In the genomic region with DNA sequence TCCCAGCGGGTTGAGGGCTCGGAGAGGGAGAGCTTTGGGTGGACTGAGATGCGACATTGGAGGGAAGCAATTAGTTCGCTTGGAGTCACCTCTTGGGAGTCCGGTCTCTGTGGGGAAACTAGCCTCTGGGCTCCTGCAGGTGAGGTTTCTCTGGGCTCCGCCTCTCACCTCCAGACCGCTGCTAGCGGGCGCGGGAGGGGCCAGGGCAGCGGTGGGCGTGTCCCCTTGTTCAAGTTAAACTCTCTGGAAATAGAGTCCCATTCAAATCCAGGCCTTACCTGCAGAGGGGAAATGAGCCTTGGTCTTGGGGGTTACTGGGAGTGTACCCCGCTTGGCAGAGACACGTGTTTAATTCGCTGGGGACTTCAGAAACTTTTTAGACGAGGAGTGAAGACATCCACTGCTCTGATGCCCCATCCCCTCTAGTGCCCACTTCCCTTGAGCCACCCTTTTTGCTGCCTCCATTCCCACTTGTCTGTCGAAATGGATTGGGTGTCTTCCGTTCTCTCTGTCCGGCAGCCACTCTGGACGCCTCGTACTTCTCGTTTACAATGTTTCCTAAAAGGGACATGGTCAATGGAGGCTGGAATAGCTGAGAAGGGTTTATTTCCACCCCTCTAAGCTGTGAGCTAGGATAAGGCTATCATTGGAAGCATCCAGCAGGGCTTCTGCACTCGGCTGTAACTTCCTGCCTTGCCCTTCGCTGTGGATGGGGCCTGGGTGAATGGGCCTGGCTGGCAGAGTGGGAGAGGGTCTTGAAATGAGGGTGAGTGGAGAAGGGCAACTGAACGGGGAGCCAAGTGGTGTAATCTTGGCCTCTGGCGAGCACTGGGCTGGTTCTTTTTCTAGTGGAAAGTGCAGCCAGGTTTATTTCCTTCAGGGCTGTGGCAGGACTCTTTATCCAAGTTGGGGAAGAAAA, we compare ENCODE assay signal across 2 cellular contexts.
TF ChIP-seq lines count a peak whose summit lies in the region.

No MANE protein-coding gene starts in this region.

TF ChIP-seq in HEK293, 187 proteins besides CTCF, POLR2A, EP300 and RAD21 (continued from another document):
- TF ChIP-seq, protein P1, sequence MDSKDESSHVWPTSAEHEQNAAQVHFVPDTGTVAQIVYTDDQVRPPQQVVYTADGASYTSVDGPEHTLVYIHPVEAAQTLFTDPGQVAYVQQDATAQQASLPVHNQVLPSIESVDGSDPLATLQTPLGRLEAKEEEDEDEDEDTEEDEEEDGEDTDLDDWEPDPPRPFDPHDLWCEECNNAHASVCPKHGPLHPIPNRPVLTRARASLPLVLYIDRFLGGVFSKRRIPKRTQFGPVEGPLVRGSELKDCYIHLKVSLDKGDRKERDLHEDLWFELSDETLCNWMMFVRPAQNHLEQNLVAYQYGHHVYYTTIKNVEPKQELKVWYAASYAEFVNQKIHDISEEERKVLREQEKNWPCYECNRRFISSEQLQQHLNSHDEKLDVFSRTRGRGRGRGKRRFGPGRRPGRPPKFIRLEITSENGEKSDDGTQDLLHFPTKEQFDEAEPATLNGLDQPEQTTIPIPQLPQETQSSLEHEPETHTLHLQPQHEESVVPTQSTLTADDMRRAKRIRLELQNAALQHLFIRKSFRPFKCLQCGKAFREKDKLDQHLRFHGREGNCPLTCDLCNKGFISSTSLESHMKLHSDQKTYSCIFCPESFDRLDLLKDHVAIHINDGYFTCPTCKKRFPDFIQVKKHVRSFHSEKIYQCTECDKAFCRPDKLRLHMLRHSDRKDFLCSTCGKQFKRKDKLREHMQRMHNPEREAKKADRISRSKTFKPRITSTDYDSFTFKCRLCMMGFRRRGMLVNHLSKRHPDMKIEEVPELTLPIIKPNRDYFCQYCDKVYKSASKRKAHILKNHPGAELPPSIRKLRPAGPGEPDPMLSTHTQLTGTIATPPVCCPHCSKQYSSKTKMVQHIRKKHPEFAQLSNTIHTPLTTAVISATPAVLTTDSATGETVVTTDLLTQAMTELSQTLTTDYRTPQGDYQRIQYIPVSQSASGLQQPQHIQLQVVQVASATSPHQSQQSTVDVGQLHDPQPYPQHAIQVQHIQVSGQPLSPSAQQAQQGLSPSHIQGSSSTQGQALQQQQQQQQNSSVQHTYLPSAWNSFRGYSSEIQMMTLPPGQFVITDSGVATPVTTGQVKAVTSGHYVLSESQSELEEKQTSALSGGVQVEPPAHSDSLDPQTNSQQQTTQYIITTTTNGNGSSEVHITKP (tag by site-specific recombination; IDR thresholded peaks at IDR 0.05) = peak; percentile 7; the same call in 1 of the 2 replicates
- peak; percentile 29; the same call in 1 of the 2 replicates for TF ChIP-seq ZBTB17 (tag by site-specific recombination; IDR thresholded peaks at IDR 0.05)
- no peak for TF ChIP-seq ZNF221 (tag by site-specific recombination; IDR thresholded peaks at IDR 0.05; ENCODE audit: borderline replicate concordance)
- no peak for TF ChIP-seq ZSCAN16 (tag by site-specific recombination; IDR thresholded peaks at IDR 0.05)
- TF ChIP-seq, protein P2, sequence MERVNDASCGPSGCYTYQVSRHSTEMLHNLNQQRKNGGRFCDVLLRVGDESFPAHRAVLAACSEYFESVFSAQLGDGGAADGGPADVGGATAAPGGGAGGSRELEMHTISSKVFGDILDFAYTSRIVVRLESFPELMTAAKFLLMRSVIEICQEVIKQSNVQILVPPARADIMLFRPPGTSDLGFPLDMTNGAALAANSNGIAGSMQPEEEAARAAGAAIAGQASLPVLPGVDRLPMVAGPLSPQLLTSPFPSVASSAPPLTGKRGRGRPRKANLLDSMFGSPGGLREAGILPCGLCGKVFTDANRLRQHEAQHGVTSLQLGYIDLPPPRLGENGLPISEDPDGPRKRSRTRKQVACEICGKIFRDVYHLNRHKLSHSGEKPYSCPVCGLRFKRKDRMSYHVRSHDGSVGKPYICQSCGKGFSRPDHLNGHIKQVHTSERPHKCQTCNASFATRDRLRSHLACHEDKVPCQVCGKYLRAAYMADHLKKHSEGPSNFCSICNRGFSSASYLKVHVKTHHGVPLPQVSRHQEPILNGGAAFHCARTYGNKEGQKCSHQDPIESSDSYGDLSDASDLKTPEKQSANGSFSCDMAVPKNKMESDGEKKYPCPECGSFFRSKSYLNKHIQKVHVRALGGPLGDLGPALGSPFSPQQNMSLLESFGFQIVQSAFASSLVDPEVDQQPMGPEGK (tag by site-specific recombination; IDR thresholded peaks at IDR 0.05) = no peak
- TF ChIP-seq ZNF169 (tag by site-specific recombination; IDR thresholded peaks at IDR 0.05) = no peak
- TF ChIP-seq SCRT2 (tag by site-specific recombination; IDR thresholded peaks at IDR 0.05) = no peak
- TF ChIP-seq ZNF138 (tag by site-specific recombination; IDR thresholded peaks at IDR 0.05; ENCODE audit: borderline replicate concordance) = no peak
- TF ChIP-seq, protein P3, sequence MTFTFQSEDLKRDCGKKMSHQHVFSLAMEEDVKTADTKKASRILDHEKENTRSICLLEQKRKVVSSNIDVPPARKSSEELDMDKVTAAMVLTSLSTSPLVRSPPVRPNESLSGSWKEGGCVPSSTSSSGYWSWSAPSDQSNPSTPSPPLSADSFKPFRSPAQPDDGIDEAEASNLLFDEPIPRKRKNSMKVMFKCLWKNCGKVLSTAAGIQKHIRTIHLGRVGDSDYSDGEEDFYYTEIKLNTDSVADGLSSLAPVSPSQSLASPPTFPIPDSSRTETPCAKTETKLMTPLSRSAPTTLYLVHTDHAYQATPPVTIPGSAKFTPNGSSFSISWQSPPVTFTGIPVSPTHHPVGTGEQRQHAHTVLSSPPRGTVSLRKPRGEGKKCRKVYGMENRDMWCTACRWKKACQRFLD (tag by site-specific recombination; IDR thresholded peaks at IDR 0.05) = no peak
- TF ChIP-seq KLF9 (tag by site-specific recombination; IDR thresholded peaks at IDR 0.05; ENCODE audit: low read depth) = peak; percentile 73
- no peak for TF ChIP-seq HOXD13 (CRISPR knock-in tag; IDR thresholded peaks at IDR 0.05; ENCODE audit: borderline replicate concordance)
- TF ChIP-seq GLI2 (tag by site-specific recombination; IDR thresholded peaks at IDR 0.05; ENCODE audit: borderline replicate concordance, low read depth) = no peak

TF ChIP-seq in liver, 16 proteins besides CTCF, POLR2A, EP300 and RAD21 (continued from another document):
- TF ChIP-seq, protein P4, sequence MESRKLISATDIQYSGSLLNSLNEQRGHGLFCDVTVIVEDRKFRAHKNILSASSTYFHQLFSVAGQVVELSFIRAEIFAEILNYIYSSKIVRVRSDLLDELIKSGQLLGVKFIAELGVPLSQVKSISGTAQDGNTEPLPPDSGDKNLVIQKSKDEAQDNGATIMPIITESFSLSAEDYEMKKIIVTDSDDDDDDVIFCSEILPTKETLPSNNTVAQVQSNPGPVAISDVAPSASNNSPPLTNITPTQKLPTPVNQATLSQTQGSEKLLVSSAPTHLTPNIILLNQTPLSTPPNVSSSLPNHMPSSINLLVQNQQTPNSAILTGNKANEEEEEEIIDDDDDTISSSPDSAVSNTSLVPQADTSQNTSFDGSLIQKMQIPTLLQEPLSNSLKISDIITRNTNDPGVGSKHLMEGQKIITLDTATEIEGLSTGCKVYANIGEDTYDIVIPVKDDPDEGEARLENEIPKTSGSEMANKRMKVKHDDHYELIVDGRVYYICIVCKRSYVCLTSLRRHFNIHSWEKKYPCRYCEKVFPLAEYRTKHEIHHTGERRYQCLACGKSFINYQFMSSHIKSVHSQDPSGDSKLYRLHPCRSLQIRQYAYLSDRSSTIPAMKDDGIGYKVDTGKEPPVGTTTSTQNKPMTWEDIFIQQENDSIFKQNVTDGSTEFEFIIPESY (IDR thresholded peaks at IDR 0.05) = no peak
- TF ChIP-seq GABPA (IDR thresholded peaks at IDR 0.05 in 1 of 2, conservative IDR thresholded peaks at IDR 0.05 in 1 of 2) (no peak), HNF4G (IDR thresholded peaks at IDR 0.05) (no peak), TAF1 (conservative IDR thresholded peaks at IDR 0.05) (no peak)
